Comparison of ENCODE assay signal across 1 cellular context in the genomic region with DNA sequence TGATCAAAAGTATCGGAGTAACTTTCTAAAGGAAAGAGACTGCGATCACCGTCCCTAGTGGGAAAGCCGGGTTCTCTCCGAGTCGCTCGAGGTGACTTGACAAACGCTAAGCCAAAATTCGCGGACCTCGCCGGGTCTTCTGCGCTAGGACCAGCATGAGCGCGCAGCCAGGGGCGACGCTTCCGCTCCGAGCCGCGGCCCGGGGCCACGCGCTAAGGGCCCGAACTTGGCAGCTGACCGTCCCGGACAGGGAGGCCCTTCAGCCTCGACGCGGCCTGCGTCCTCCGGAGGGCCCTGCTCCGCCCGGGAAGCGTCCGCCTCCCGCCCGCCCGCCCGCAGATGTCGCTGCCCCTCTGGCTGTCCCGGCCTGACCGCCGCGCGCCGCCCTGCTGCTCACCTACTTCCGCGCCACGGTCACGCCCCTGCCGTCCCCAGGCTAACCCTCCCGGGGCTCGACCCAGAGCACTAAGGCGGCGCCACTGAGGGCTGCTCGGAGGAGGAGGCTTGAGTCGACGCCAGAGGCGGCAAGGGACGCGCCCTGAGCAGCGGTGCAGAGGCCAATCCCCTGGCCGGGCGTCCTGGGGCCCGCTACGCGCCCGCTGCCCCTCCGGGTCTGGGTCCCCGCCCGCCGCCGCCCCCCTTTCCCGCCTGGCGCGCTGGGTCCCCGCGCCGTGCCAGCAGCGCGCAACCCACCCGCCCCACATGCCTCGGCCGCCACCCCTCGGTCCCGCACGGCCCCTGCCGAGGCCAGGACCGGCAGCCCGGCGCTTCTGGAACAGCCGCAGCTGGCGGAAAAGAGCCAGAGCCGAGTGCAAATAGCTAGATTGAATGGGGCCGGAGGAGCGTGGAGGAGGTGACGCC.
A peak's percentile ranks its signal among the peaks of the same experiment; 100 is the strongest.
TF ChIP-seq lines count a peak whose summit lies in the region.

No MANE protein-coding gene starts in this region.

TF ChIP-seq in HEK293, 187 proteins besides CTCF, POLR2A, EP300 and RAD21 (continued from another document and continues in another):
- TF ChIP-seq, protein P1, sequence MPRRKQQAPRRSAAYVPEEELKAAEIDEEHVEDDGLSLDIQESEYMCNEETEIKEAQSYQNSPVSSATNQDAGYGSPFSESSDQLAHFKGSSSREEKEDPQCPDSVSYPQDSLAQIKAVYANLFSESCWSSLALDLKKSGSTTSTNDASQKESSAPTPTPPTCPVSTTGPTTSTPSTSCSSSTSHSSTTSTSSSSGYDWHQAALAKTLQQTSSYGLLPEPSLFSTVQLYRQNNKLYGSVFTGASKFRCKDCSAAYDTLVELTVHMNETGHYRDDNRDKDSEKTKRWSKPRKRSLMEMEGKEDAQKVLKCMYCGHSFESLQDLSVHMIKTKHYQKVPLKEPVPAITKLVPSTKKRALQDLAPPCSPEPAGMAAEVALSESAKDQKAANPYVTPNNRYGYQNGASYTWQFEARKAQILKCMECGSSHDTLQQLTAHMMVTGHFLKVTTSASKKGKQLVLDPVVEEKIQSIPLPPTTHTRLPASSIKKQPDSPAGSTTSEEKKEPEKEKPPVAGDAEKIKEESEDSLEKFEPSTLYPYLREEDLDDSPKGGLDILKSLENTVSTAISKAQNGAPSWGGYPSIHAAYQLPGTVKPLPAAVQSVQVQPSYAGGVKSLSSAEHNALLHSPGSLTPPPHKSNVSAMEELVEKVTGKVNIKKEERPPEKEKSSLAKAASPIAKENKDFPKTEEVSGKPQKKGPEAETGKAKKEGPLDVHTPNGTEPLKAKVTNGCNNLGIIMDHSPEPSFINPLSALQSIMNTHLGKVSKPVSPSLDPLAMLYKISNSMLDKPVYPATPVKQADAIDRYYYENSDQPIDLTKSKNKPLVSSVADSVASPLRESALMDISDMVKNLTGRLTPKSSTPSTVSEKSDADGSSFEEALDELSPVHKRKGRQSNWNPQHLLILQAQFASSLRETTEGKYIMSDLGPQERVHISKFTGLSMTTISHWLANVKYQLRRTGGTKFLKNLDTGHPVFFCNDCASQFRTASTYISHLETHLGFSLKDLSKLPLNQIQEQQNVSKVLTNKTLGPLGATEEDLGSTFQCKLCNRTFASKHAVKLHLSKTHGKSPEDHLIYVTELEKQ (tag by site-specific recombination; IDR thresholded peaks at IDR 0.05; ENCODE audit: borderline replicate concordance): no peak
- no peak for TF ChIP-seq SCRT2 (tag by site-specific recombination; IDR thresholded peaks at IDR 0.05)
- TF ChIP-seq BCL11A (tag by site-specific recombination; IDR thresholded peaks at IDR 0.05; ENCODE audit: low read depth): no peak
- TF ChIP-seq ZNF664 (tag by site-specific recombination; IDR thresholded peaks at IDR 0.05): no peak
- TF ChIP-seq, protein P2, sequence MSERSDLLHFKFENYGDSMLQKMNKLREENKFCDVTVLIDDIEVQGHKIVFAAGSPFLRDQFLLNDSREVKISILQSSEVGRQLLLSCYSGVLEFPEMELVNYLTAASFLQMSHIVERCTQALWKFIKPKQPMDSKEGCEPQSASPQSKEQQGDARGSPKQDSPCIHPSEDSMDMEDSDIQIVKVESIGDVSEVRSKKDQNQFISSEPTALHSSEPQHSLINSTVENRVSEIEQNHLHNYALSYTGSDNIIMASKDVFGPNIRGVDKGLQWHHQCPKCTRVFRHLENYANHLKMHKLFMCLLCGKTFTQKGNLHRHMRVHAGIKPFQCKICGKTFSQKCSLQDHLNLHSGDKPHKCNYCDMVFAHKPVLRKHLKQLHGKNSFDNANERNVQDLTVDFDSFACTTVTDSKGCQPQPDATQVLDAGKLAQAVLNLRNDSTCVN (tag by site-specific recombination; optimal IDR thresholded peaks at IDR 0.05): peak; percentile 89
- TF ChIP-seq ZNF202 (tag by site-specific recombination; IDR thresholded peaks at IDR 0.05; ENCODE audit: borderline replicate concordance): no peak
- TF ChIP-seq KLF10 (tag by site-specific recombination; IDR thresholded peaks at IDR 0.05): no peak
- TF ChIP-seq ZNF354C (tag by site-specific recombination; IDR thresholded peaks at IDR 0.05; ENCODE audit: borderline replicate concordance, low read depth): no peak
- TF ChIP-seq ZNF140 (tag by site-specific recombination; IDR thresholded peaks at IDR 0.05): no peak
- TF ChIP-seq, protein P3, sequence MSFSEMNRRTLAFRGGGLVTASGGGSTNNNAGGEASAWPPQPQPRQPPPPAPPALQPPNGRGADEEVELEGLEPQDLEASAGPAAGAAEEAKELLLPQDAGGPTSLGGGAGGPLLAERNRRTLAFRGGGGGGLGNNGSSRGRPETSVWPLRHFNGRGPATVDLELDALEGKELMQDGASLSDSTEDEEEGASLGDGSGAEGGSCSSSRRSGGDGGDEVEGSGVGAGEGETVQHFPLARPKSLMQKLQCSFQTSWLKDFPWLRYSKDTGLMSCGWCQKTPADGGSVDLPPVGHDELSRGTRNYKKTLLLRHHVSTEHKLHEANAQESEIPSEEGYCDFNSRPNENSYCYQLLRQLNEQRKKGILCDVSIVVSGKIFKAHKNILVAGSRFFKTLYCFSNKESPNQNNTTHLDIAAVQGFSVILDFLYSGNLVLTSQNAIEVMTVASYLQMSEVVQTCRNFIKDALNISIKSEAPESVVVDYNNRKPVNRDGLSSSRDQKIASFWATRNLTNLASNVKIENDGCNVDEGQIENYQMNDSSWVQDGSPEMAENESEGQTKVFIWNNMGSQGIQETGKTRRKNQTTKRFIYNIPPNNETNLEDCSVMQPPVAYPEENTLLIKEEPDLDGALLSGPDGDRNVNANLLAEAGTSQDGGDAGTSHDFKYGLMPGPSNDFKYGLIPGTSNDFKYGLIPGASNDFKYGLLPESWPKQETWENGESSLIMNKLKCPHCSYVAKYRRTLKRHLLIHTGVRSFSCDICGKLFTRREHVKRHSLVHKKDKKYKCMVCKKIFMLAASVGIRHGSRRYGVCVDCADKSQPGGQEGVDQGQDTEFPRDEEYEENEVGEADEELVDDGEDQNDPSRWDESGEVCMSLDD (tag by site-specific recombination; IDR thresholded peaks at IDR 0.05): no peak
- TF ChIP-seq ZNF747 (tag by site-specific recombination; IDR thresholded peaks at IDR 0.05): no peak
- TF ChIP-seq ZNF768 (tag by site-specific recombination; IDR thresholded peaks at IDR 0.05): no peak
- TF ChIP-seq GLIS2 (tag by site-specific recombination; IDR thresholded peaks at IDR 0.05): peak; percentile 74
- no peak for TF ChIP-seq YY2 (tag by site-specific recombination; IDR thresholded peaks at IDR 0.05)
- TF ChIP-seq HOXC10 (CRISPR knock-in tag; IDR thresholded peaks at IDR 0.05): no peak
- no peak for TF ChIP-seq ZBTB1 (tag by site-specific recombination; IDR thresholded peaks at IDR 0.05)
- no peak for TF ChIP-seq ZNF514 (tag by site-specific recombination; IDR thresholded peaks at IDR 0.05)
- TF ChIP-seq, protein P4, sequence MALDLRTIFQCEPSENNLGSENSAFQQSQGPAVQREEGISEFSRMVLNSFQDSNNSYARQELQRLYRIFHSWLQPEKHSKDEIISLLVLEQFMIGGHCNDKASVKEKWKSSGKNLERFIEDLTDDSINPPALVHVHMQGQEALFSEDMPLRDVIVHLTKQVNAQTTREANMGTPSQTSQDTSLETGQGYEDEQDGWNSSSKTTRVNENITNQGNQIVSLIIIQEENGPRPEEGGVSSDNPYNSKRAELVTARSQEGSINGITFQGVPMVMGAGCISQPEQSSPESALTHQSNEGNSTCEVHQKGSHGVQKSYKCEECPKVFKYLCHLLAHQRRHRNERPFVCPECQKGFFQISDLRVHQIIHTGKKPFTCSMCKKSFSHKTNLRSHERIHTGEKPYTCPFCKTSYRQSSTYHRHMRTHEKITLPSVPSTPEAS (tag by site-specific recombination; IDR thresholded peaks at IDR 0.05): no peak; the same call in 1 of the 2 replicates
- 0 out of 2 replicates have a peak, but pooled peaks have one; percentile 52 for TF ChIP-seq ZXDB (tag by site-specific recombination; IDR thresholded peaks at IDR 0.05)
- TF ChIP-seq, protein P5, sequence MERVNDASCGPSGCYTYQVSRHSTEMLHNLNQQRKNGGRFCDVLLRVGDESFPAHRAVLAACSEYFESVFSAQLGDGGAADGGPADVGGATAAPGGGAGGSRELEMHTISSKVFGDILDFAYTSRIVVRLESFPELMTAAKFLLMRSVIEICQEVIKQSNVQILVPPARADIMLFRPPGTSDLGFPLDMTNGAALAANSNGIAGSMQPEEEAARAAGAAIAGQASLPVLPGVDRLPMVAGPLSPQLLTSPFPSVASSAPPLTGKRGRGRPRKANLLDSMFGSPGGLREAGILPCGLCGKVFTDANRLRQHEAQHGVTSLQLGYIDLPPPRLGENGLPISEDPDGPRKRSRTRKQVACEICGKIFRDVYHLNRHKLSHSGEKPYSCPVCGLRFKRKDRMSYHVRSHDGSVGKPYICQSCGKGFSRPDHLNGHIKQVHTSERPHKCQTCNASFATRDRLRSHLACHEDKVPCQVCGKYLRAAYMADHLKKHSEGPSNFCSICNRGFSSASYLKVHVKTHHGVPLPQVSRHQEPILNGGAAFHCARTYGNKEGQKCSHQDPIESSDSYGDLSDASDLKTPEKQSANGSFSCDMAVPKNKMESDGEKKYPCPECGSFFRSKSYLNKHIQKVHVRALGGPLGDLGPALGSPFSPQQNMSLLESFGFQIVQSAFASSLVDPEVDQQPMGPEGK (tag by site-specific recombination; IDR thresholded peaks at IDR 0.05): peak; percentile 48
- TF ChIP-seq ZNF214 (tag by site-specific recombination; IDR thresholded peaks at IDR 0.05; ENCODE audit: borderline replicate concordance): no peak
- TF ChIP-seq, protein P6, sequence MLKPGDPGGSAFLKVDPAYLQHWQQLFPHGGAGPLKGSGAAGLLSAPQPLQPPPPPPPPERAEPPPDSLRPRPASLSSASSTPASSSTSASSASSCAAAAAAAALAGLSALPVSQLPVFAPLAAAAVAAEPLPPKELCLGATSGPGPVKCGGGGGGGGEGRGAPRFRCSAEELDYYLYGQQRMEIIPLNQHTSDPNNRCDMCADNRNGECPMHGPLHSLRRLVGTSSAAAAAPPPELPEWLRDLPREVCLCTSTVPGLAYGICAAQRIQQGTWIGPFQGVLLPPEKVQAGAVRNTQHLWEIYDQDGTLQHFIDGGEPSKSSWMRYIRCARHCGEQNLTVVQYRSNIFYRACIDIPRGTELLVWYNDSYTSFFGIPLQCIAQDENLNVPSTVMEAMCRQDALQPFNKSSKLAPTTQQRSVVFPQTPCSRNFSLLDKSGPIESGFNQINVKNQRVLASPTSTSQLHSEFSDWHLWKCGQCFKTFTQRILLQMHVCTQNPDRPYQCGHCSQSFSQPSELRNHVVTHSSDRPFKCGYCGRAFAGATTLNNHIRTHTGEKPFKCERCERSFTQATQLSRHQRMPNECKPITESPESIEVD (tag by site-specific recombination; IDR thresholded peaks at IDR 0.05): no peak; the same call in 1 of the 2 replicates
- no peak for TF ChIP-seq SETDB1 (IDR thresholded peaks at IDR 0.05; ENCODE audit: insufficient read length, low read length)
- TF ChIP-seq ZNF549 (tag by site-specific recombination; IDR thresholded peaks at IDR 0.05): no peak
- TF ChIP-seq ZNF558 (tag by site-specific recombination; IDR thresholded peaks at IDR 0.05): no peak
- no peak for TF ChIP-seq ZNF366 (tag by site-specific recombination; conservative IDR thresholded peaks at IDR 0.05)
- peak; percentile 55; the same call in 1 of the 2 replicates for TF ChIP-seq ZIC2 (tag by site-specific recombination; IDR thresholded peaks at IDR 0.05)
- TF ChIP-seq ZBTB20 (tag by site-specific recombination; IDR thresholded peaks at IDR 0.05): peak; percentile 80
- no peak for TF ChIP-seq ZNF791 (tag by site-specific recombination; IDR thresholded peaks at IDR 0.05)
- no peak for TF ChIP-seq ZBTB21 (tag by site-specific recombination; IDR thresholded peaks at IDR 0.05)
- TF ChIP-seq ZNF654 (tag by site-specific recombination; IDR thresholded peaks at IDR 0.05; ENCODE audit: low read depth): no peak
- TF ChIP-seq, protein P7, sequence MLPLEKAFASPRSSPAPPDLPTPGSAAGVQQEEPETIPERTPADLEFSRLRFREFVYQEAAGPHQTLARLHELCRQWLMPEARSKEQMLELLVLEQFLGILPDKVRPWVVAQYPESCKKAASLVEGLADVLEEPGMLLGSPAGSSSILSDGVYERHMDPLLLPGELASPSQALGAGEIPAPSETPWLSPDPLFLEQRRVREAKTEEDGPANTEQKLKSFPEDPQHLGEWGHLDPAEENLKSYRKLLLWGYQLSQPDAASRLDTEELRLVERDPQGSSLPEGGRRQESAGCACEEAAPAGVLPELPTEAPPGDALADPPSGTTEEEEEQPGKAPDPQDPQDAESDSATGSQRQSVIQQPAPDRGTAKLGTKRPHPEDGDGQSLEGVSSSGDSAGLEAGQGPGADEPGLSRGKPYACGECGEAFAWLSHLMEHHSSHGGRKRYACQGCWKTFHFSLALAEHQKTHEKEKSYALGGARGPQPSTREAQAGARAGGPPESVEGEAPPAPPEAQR (tag by site-specific recombination; IDR thresholded peaks at IDR 0.05): no peak
- TF ChIP-seq ZNF600 (tag by site-specific recombination; IDR thresholded peaks at IDR 0.05): peak; percentile 79; the same call in 1 of the 2 replicates
- no peak for TF ChIP-seq ZNF23 (tag by site-specific recombination; IDR thresholded peaks at IDR 0.05; ENCODE audit: borderline replicate concordance)
- TF ChIP-seq, protein P8, sequence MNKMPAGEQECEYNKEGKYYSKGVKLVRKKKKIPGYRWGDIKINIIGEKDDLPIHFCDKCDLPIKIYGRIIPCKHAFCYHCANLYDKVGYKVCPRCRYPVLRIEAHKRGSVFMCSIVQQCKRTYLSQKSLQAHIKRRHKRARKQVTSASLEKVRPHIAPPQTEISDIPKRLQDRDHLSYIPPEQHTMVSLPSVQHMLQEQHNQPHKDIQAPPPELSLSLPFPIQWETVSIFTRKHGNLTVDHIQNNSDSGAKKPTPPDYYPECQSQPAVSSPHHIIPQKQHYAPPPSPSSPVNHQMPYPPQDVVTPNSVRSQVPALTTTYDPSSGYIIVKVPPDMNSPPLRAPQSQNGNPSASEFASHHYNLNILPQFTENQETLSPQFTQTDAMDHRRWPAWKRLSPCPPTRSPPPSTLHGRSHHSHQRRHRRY (tag by site-specific recombination; IDR thresholded peaks at IDR 0.05): no peak
- TF ChIP-seq, protein P9, sequence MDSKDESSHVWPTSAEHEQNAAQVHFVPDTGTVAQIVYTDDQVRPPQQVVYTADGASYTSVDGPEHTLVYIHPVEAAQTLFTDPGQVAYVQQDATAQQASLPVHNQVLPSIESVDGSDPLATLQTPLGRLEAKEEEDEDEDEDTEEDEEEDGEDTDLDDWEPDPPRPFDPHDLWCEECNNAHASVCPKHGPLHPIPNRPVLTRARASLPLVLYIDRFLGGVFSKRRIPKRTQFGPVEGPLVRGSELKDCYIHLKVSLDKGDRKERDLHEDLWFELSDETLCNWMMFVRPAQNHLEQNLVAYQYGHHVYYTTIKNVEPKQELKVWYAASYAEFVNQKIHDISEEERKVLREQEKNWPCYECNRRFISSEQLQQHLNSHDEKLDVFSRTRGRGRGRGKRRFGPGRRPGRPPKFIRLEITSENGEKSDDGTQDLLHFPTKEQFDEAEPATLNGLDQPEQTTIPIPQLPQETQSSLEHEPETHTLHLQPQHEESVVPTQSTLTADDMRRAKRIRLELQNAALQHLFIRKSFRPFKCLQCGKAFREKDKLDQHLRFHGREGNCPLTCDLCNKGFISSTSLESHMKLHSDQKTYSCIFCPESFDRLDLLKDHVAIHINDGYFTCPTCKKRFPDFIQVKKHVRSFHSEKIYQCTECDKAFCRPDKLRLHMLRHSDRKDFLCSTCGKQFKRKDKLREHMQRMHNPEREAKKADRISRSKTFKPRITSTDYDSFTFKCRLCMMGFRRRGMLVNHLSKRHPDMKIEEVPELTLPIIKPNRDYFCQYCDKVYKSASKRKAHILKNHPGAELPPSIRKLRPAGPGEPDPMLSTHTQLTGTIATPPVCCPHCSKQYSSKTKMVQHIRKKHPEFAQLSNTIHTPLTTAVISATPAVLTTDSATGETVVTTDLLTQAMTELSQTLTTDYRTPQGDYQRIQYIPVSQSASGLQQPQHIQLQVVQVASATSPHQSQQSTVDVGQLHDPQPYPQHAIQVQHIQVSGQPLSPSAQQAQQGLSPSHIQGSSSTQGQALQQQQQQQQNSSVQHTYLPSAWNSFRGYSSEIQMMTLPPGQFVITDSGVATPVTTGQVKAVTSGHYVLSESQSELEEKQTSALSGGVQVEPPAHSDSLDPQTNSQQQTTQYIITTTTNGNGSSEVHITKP (tag by site-specific recombination; IDR thresholded peaks at IDR 0.05): peak; percentile 57
- TF ChIP-seq ZNF670 (tag by site-specific recombination; IDR thresholded peaks at IDR 0.05; ENCODE audit: low read depth): no peak
